9 cellular contexts compared by ENCODE assay signal in the genomic region with DNA sequence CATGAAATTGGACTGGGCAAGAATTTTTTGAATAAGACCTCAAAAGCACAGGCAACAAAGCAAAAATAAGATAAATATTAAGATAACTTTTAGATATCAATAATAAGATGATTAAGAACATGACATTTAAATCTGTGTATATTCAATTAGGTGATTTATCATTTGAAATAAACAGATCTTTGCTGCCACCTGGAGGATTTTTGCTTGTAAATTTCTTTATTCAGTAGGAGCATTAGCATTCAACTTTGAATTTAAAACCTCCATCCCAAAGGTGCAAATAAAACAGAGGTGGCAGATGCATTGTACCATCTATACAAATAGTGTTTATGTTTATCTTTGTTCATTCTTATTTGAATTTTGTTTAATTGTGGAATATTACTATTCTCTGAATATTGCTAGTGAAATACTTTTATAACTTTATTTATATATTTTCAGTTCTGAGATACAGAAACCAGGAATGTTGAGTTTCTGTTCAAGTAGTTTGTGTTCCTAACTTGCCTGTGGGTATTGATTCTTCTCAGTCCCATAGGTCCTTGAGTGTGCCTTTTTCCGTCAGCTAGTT. TPM values are rescaled to one million over a fixed set of nuclear protein-coding genes. Genes with fewer than 3 reads are reported as not detected.
DNase-seq lines count a peak whose midpoint lies in the region; ATAC-seq, FAIRE-seq and TF ChIP-seq lines count a peak whose summit lies in the region.
"Had no signal": no experiment of that assay in that cellular context is flagged by ENCODE, and none has a peak within 500 bp of the region (broad histone marks: within the 10 kb centered on the region; RNA-seq: fewer than 3 reads in every experiment).

No MANE protein-coding gene starts in this region.

- no peaks in the 10 kb centered on the region for H3K9me3 ChIP-seq in CD4-positive, alpha-beta memory T cell (ENCODE audit: control insufficient read depth in 1 of 2, low read length in 2 of 2)

- no peak for FAIRE-seq in urothelium cell line (lab: Jason Lieb, UNC)

- peak; percentile 15 for TF ChIP-seq CTCF in GM20000 (IDR thresholded peaks at IDR 0.05; ENCODE audit: extremely low read depth, missing control alignments)

- CTCF ChIA-PET in CD4-positive, alpha-beta memory T cell (lab: Charles Lee; ENCODE audit: partially characterized antibody), result interaction anchor here (1.2 to 1.6 kb wide), 2 partner anchors 10 to 65 kb away, joined by 4 to 6 read pairs; no protein-coding TSS in a partner anchor

- peaks cover 0 to 2% (median under 1%) of the 10 kb centered on the region in 4 donors for H3K4me1 Mint-ChIP-seq in CD4-positive, alpha-beta memory T cell

- no peak overlapping the region for H3K4me3 Mint-ChIP-seq in CD4-positive, alpha-beta memory T cell

- H3K4me3 ChIP-seq in CD4-positive, alpha-beta memory T cell (ENCODE audit: low read length in 2 of 2), result no peak overlapping the region

- H3K27me3 ChIP-seq in CD4-positive, alpha-beta memory T cell (ENCODE audit: insufficient read depth, low read length), result no peaks in the 10 kb centered on the region

- peaks cover 18% of the 10 kb centered on the region for H3K36me3 ChIP-seq in CD4-positive, alpha-beta memory T cell (ENCODE audit: insufficient read depth, low read length)

- intact Hi-C loops in CD4-positive, alpha-beta memory T cell (cut with micrococcal nuclease), result loop anchor here (1.0 to 5.0 kb wide), 3 partner anchors 60 to 626 kb away; no protein-coding TSS in a partner anchor

- ATAC-seq in HG03342 (IDR thresholded peaks at IDR 0.05; ENCODE audit: unreplicated experiment) (no peak), HG03354 (IDR thresholded peaks at IDR 0.05; ENCODE audit: poor library complexity, severe bottlenecking, unreplicated experiment) (no peak)

- H3K4me1 ChIP-seq in CD4-positive, alpha-beta memory T cell (ENCODE audit: insufficient read depth, low read length), result no peaks in the 10 kb centered on the region

- no peak overlapping the region for H3K27ac ChIP-seq in CD4-positive, alpha-beta memory T cell (ENCODE audit: low read depth, low read length)

- no peaks in the 10 kb centered on the region for H3K9me3 Mint-ChIP-seq in CD4-positive, alpha-beta memory T cell

- no peak overlapping the region for H3K27ac Mint-ChIP-seq in CD4-positive, alpha-beta memory T cell
- H3K27ac Mint-ChIP-seq: IgD-negative memory B cell had no signal

- peak in 4 of 5 donors; percentile 41 to 50 (median 44) for DNase-seq in CD4-positive, alpha-beta memory T cell
- DNase-seq in GM20000 (ENCODE audit: low spot score), result peak; percentile 5
- DNase-seq in NCI-H69 (lab: John Stamatoyannopoulos, UW), result peak; percentile 63
- DNase-seq in central memory CD4-positive, alpha-beta T cell, result peak; percentile 31
- peak; percentile 65 for DNase-seq in medulla oblongata (ENCODE audit: extremely low spot score)
- DNase-seq in urothelium cell line (ENCODE audit: low spot score), result no peak

- POLR2A ChIA-PET in CD4-positive, alpha-beta memory T cell (lab: Charles Lee; ENCODE audit: partially characterized antibody), result no interaction called here

- peaks cover 20 to 24% of the 10 kb centered on the region in 2 donors for H3K36me3 Mint-ChIP-seq in CD4-positive, alpha-beta memory T cell

- H3K27me3 Mint-ChIP-seq in CD4-positive, alpha-beta memory T cell, result no peaks in the 10 kb centered on the region
- H3K27me3 Mint-ChIP-seq: IgD-negative memory B cell had no signal

RNA-seq across cellular contexts. Expression of gene COG6, which starts 20.9 kb away (rescaled TPM):
- 10 to 100 TPM; 37.2 to 44.5 TPM for total RNA-seq in CD4-positive, alpha-beta memory T cell
- 10 to 100 TPM; 12.2 to 18.1 TPM for polyA plus RNA-seq in CD4-positive, alpha-beta memory T cell
